ENCODE assay signal across 29 cellular contexts in the genomic region with DNA sequence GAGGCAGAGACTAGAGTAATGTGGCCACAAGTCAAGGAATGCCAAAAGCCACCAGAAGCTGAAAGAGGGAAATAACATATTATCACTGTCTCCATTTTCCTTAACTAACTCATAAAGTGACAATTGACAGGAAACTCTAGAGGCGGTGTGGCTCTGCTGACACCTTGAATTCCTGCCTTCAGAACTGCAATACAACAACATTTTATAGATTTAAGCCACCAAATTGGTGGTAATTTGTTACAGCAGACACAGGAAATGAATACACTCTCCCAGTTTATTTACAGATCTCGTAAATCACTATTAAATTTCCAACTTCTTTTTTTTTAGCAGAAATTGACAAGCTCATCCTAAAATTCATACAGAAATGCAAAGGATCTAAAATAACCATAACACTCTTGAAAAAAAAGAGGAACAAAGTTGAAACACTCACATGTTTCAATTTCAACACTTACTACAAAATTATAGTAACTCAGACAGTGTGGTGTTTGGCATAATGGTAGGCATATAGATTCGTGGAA.
"Had no signal": no experiment of that assay in that cellular context is flagged by ENCODE, and none has a peak within 500 bp of the region (broad histone marks: within the 10 kb centered on the region; RNA-seq: fewer than 3 reads in every experiment).

No MANE protein-coding gene starts in this region.

- H3K4me1 ChIP-seq: uterus had no signal

- ATAC-seq: effector memory CD8-positive, alpha-beta T cell; gastroesophageal sphincter; left colon; naive thymus-derived CD4-positive, alpha-beta T cell; stimulated activated memory B cell treated with anti-CD40 and anti-IgM and Interleukin-4, amounts not matched to agents 10 μg/mL and 1 μg/mL and 100 μg/mL, for 72 hours; stimulated activated naive CD8-positive, alpha-beta T cell treated with anti-CD3 and anti-CD28 coated beads, Interleukin-15, amount 100 ng/mL, for 72 hours had no signal

- H3K4me3 ChIP-seq: gastroesophageal sphincter, hepatocyte, ovary, sigmoid colon, uterus had no signal

- H3K4me2 ChIP-seq: hepatocyte had no signal

- DNase-seq: activated CD4-positive, alpha-beta memory T cell treated with anti-CD3 and anti-CD28 coated beads, Interleukin-2, amount 10 ng/mL, durations not matched to agents 7 days and 5 days; activated CD4-positive, alpha-beta T cell treated with anti-CD3 and anti-CD28 coated beads for 48 hours; activated CD8-positive, alpha-beta memory T cell treated with anti-CD3 and anti-CD28 coated beads, Interleukin-2, amount 50 U/mL, for 48 hours; activated gamma-delta T cell; activated naive CD4-positive, alpha-beta T cell treated with anti-CD3 and anti-CD28 coated beads, Interleukin-2, amount 10 ng/mL, durations not matched to agents 7 days and 5 days; activated naive CD8-positive, alpha-beta T cell treated with anti-CD3 and anti-CD28 coated beads, Interleukin-2, amount 10 ng/mL, durations not matched to agents 7 days and 5 days; activated T-cell treated with anti-CD3 and anti-CD28 coated beads, Interleukin-2, amount 50 U/mL, for 24 hours; amniotic stem cell; brain microvascular endothelial cell; cortex of kidney; effector memory CD8-positive, alpha-beta T cell; kidney; left colon; mammary epithelial cell; midbrain; naive thymus-derived CD4-positive, alpha-beta T cell; ovary; sigmoid colon; small intestine; stimulated activated CD4-positive, alpha-beta T cell treated with anti-CD3 and anti-CD28 coated beads, Interleukin-1b, Interleukin-23, amount 100 ng/mL, for 48 hours; stimulated activated CD4-positive, alpha-beta T cell treated with anti-CD3 and anti-CD28 coated beads, Interleukin-4, amount 100 ng/mL, for 4 hours; stimulated activated CD8-positive, alpha-beta memory T cell treated with anti-CD3 and anti-CD28 coated beads, Interleukin-4, amount 100 ng/mL, for 48 hours; stimulated activated naive CD8-positive, alpha-beta T cell treated with anti-CD3 and anti-CD28 coated beads, Interleukin-15, amount 100 ng/mL, for 72 hours; substantia nigra; uterus had no signal

- H3K27me3 ChIP-seq: brain microvascular endothelial cell, gastroesophageal sphincter, hepatocyte, ovary, sigmoid colon, uterus had no signal

- H3K79me2 ChIP-seq: hepatocyte had no signal

- H2AFZ ChIP-seq: hepatocyte had no signal

- H3K36me3 ChIP-seq: brain microvascular endothelial cell, gastroesophageal sphincter, ovary, sigmoid colon, uterus had no signal

- H3K9me3 ChIP-seq: gastroesophageal sphincter, ovary, sigmoid colon, uterus had no signal

- H3K27ac ChIP-seq: brain microvascular endothelial cell, gastroesophageal sphincter, hepatocyte, ovary, sigmoid colon, uterus, VCaP had no signal
